28 cellular contexts compared by ENCODE assay signal in the genomic region with DNA sequence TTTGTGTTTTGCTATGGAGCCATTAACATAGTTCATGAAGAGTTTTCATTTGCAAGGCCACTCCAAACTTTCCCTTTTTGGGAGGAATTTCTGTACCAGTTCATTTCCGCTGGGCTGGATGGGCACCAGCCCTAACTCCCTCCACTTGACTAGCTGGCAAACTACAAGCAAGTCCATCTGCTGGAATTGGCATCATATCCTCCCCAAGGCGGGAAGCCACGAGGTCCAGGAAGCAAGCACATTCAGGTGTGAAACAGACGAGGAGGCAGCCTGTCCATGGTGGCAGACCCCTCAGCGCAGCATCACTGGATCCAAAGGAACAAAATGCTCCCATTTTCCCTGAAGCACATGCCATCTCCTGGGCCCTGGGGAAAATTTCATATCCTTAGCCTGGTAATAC.
"Had no signal": no experiment of that assay in that cellular context is flagged by ENCODE, and none has a peak within 500 bp of the region (broad histone marks: within the 10 kb centered on the region; RNA-seq: fewer than 3 reads in every experiment).

No MANE protein-coding gene starts in this region.

- H3K9me3 Mint-ChIP-seq: natural killer cell treated with Interleukin-12 subunit alpha and Interleukin-12 subunit beta and Interleukin-15 and Interleukin-18, amount 100 ng/mL, for 72 hours; stimulated activated effector memory CD8-positive, alpha-beta T cell treated with anti-CD3 and anti-CD28 coated beads, Interleukin-12 subunit alpha, Interleukin-12 subunit beta, amount 100 ng/mL, for 72 hours had no signal

- H3K27ac ChIP-seq: left lung, pancreas, prostate gland, sigmoid colon, spleen, stomach, suprapubic skin, thoracic aorta, tibial artery, upper lobe of right lung had no signal

- H3K36me3 Mint-ChIP-seq: natural killer cell treated with Interleukin-12 subunit alpha and Interleukin-12 subunit beta and Interleukin-15 and Interleukin-18, amount 100 ng/mL, for 72 hours; stimulated activated effector memory CD8-positive, alpha-beta T cell treated with anti-CD3 and anti-CD28 coated beads, Interleukin-12 subunit alpha, Interleukin-12 subunit beta, amount 100 ng/mL, for 72 hours had no signal

- DNase-seq: hippocampal formation; kidney glomerular epithelial cell; left cardiac atrium; left lung; mesendoderm; midbrain; mucosa of descending colon; naive thymus-derived CD4-positive, alpha-beta T cell; nucleus accumbens; pancreas; posterior cingulate gyrus; retina; right cardiac atrium; sigmoid colon; small intestine; spleen; stimulated activated CD4-positive, alpha-beta T cell treated with anti-CD3 and anti-CD28 coated beads, Interleukin-4, amount 100 ng/mL, for 24 hours; stimulated activated naive CD8-positive, alpha-beta T cell treated with anti-CD3 and anti-CD28 coated beads, Interleukin-15, Interleukin-2, amounts not matched to agents 100 U/mL and 50 U/mL, for 24 hours; stomach; tibial artery; trophoblast cell; upper lobe of right lung had no signal

- H3K4me3 Mint-ChIP-seq: naive thymus-derived CD4-positive, alpha-beta T cell; natural killer cell treated with Interleukin-12 subunit alpha and Interleukin-12 subunit beta and Interleukin-15 and Interleukin-18, amount 100 ng/mL, for 72 hours; stimulated activated effector memory CD8-positive, alpha-beta T cell treated with anti-CD3 and anti-CD28 coated beads, Interleukin-12 subunit alpha, Interleukin-12 subunit beta, amount 100 ng/mL, for 72 hours had no signal

- H3K9me3 ChIP-seq: left lung, mucosa of descending colon, pancreas, prostate gland, spleen, stomach, suprapubic skin, thoracic aorta, upper lobe of right lung had no signal

- H3K4me1 ChIP-seq: prostate gland, sigmoid colon had no signal

- H3K27me3 ChIP-seq: left lung, pancreas, sigmoid colon, spleen, stomach, suprapubic skin, tibial artery, upper lobe of right lung had no signal

- H3K36me3 ChIP-seq: left lung, pancreas, prostate gland, sigmoid colon, spleen, stomach, thoracic aorta, upper lobe of right lung had no signal

- H3K27ac Mint-ChIP-seq: natural killer cell treated with Interleukin-12 subunit alpha and Interleukin-12 subunit beta and Interleukin-15 and Interleukin-18, amount 100 ng/mL, for 72 hours; stimulated activated effector memory CD8-positive, alpha-beta T cell treated with anti-CD3 and anti-CD28 coated beads, Interleukin-12 subunit alpha, Interleukin-12 subunit beta, amount 100 ng/mL, for 72 hours had no signal

- H3K4me3 ChIP-seq: left lung, lung, mucosa of descending colon, pancreas, prostate gland, sigmoid colon, spleen, stomach, suprapubic skin, thoracic aorta, tibial artery, upper lobe of right lung had no signal

- ATAC-seq: left cardiac atrium; left lung; mucosa of descending colon; naive thymus-derived CD4-positive, alpha-beta T cell; natural killer cell treated with Interleukin-12 subunit alpha and Interleukin-12 subunit beta and Interleukin-15 and Interleukin-18, amount 100 ng/mL, for 72 hours; pancreas; right cardiac atrium; stimulated activated effector memory CD8-positive, alpha-beta T cell treated with anti-CD3 and anti-CD28 coated beads, Interleukin-12 subunit alpha, Interleukin-12 subunit beta, amount 100 ng/mL, for 72 hours; stimulated activated naive CD8-positive, alpha-beta T cell treated with anti-CD3 and anti-CD28 coated beads, Interleukin-15, Interleukin-2, amounts not matched to agents 100 U/mL and 50 U/mL, for 24 hours; upper lobe of right lung had no signal

- H3K27me3 Mint-ChIP-seq: naive thymus-derived CD4-positive, alpha-beta T cell; natural killer cell treated with Interleukin-12 subunit alpha and Interleukin-12 subunit beta and Interleukin-15 and Interleukin-18, amount 100 ng/mL, for 72 hours had no signal
